Comparison of ENCODE assay signal across 20 cellular contexts in the genomic region with DNA sequence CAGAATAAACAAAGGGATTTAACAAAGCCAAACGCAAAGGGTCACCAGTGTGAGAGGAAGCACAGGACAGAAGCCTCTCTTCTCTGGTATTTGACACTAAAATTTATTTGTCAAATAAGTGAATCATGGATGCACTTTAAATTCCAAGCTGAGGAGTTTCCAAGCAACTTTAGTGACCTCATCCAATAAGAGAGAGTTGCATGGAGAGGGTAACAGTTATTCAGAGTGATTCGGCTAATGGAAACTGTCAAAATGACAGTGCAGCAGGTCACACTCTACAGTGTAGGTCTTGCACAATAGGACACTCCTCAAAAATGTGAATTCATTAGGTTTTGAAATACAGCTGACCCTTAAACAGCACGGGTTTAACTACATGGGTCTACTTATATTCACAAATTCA.
"Had no signal": no experiment of that assay in that cellular context is flagged by ENCODE, and none has a peak within 500 bp of the region (broad histone marks: within the 10 kb centered on the region; RNA-seq: fewer than 3 reads in every experiment).

No MANE protein-coding gene starts in this region.

- H3K27me3 ChIP-seq: right atrium auricular region, tibial nerve, uterus had no signal

- ATAC-seq: activated CD8-positive, alpha-beta T cell treated with anti-CD3 and anti-CD28 coated beads for 36 hours; activated naive CD4-positive, alpha-beta T cell treated with anti-CD3 and anti-CD28 coated beads, Interleukin-2, amount 50 U/mL, for 72 hours; esophagus mucosa; lower lobe of right lung had no signal

- DNase-seq: activated CD4-positive, alpha-beta T cell treated with anti-CD3 and anti-CD28 coated beads for 48 hours; activated CD8-positive, alpha-beta memory T cell treated with anti-CD3 and anti-CD28 coated beads, Interleukin-2, amount 50 U/mL, for 4 hours; activated CD8-positive, alpha-beta T cell treated with anti-CD3 and anti-CD28 coated beads for 36 hours; activated gamma-delta T cell; activated T-cell treated with anti-CD3 and anti-CD28 coated beads, Interleukin-2, amount 50 U/mL, for 48 hours; amniotic stem cell; foreskin fibroblast; kidney glomerular epithelial cell; lower lobe of right lung; nephron progenitor cell; small intestine; stimulated activated CD4-positive, alpha-beta T cell treated with anti-CD3 and anti-CD28 coated beads, Interleukin-4, amount 100 ng/mL, for 4 hours; stimulated activated CD8-positive, alpha-beta memory T cell treated with anti-CD3 and anti-CD28 coated beads, Interleukin-4, amount 100 ng/mL, for 48 hours; stimulated activated naive CD4-positive, alpha-beta T cell treated with Interleukin-2 at 50 U/mL for 16 hours; substantia nigra; uterus had no signal

- H3K4me1 ChIP-seq: lower lobe of right lung, right atrium auricular region, tibial nerve, uterus had no signal

- H3K9me3 ChIP-seq: lower lobe of right lung, uterus had no signal

- H3K36me3 ChIP-seq: uterus had no signal

- H3K4me3 ChIP-seq: lower lobe of right lung, right atrium auricular region, tibial nerve, uterus had no signal
